ENCODE assay signal across 30 cellular contexts in the genomic region with DNA sequence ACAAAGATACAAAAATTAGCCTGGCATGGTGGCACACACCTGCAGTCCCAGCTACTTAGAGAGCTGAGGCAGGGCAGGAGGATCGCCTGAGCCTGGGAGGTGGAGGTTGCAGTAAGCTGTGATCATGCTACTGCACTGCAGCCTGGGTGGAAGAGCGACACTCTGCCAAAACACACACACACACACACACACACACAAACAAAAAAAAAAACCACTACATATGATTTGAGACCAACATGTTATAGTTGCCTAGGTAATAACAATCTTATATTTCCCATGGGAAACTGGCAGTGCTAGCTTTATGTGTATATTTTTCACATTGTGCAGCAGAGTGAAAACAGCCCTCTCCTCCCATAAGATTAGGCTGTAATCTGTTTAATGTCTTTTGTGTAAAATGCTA.
"Had no signal": no experiment of that assay in that cellular context is flagged by ENCODE, and none has a peak within 500 bp of the region (broad histone marks: within the 10 kb centered on the region; RNA-seq: fewer than 3 reads in every experiment).

No MANE protein-coding gene starts in this region.

- DNase-seq: activated CD4-positive, alpha-beta memory T cell treated with anti-CD3 and anti-CD28 coated beads, Interleukin-2, amount 10 ng/mL, durations not matched to agents 7 days and 5 days; activated CD4-positive, alpha-beta T cell treated with anti-CD3 and anti-CD28 coated beads for 1 hour; activated CD4-positive, alpha-beta T cell treated with anti-CD3 and anti-CD28 coated beads, Interleukin-2, amount 10 ng/mL, durations not matched to agents 7 days and 5 days; activated CD8-positive, alpha-beta memory T cell treated with anti-CD3 and anti-CD28 coated beads, Interleukin-2, amount 50 U/mL, for 48 hours; activated naive CD8-positive, alpha-beta T cell treated with anti-CD3 and anti-CD28 coated beads, Interleukin-2, amount 50 U/mL, for 24 hours; activated T-cell treated with anti-CD3 and anti-CD28 coated beads, Interleukin-2, amount 50 U/mL, for 48 hours; central memory CD4-positive, alpha-beta T cell; effector CD8-positive, alpha-beta T cell; erythroblast; gastrocnemius medialis; glutamatergic neuron; hippocampal formation; left colon; lower lobe of right lung; mesendoderm; natural killer cell; posterior cingulate gyrus; stimulated activated CD4-positive, alpha-beta T cell treated with anti-CD3 and anti-CD28 coated beads, Interleukin-12 subunit alpha, Interleukin-12 subunit beta, amount 100 ng/mL, for 4 hours; stimulated activated CD4-positive, alpha-beta T cell treated with anti-CD3 and anti-CD28 coated beads, Interleukin-4, amount 100 ng/mL, for 24 hours; substantia nigra; T-helper 9 cell had no signal

- H3K27ac ChIP-seq: lower lobe of right lung, vagina had no signal

- ATAC-seq: activated naive CD8-positive, alpha-beta T cell treated with anti-CD3 and anti-CD28 coated beads, Interleukin-2, amount 50 U/mL, for 24 hours; gastrocnemius medialis; left colon; lower lobe of right lung; natural killer cell; sciatic nerve; stimulated activated effector memory CD8-positive, alpha-beta T cell treated with anti-CD3 and anti-CD28 coated beads, Interleukin-12 subunit alpha, Interleukin-12 subunit beta, amount 100 ng/mL, for 72 hours; WTC11 had no signal

- H3K9me3 ChIP-seq: breast epithelium, gastrocnemius medialis, lower lobe of right lung, vagina had no signal

- H3K27me3 ChIP-seq: breast epithelium, gastrocnemius medialis, vagina had no signal

- H3K4me1 ChIP-seq: vagina had no signal

- H3K36me3 ChIP-seq: breast epithelium, gastrocnemius medialis, lower lobe of right lung, vagina had no signal

- FAIRE-seq: endometrium, keratinocyte, TTC549 had no signal

- H3K4me3 ChIP-seq: breast epithelium, gastrocnemius medialis, lower lobe of right lung, skin epidermis, vagina had no signal
